8 cellular contexts compared by ENCODE assay signal in the genomic region with DNA sequence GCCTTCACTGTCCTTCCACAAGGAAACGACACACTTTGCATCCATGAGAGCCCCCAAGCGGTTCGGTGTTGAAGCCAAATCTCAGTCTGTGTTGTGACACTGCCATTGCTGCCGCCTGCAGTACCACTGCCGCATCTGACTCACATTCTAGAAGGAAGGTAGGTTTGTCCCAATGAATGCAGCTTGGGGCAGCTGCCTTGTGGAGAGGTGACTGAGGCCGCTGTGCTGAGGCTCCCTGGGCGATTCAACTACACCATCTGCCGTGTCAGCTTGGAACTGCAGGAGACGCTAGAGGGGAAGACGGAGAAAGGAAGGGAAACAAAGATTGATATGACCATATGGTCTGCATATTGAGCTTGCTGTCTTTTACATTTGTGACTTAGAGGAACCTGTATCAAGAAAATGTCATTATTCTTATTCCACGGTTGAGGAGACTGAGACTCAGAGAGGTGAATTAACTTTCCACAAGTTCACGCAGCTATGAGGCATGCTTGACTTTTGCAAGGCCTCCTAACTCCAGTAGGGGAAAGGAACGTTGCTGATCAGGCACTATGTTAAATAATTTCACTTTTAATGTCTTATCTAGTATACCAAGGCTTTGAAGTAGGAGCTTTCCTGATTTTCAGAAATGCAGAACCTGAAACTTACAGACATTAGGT. TPM values are rescaled to one million over a fixed set of nuclear protein-coding genes. Genes with fewer than 3 reads are reported as not detected.
A peak's percentile ranks its signal among the peaks of the same experiment; 100 is the strongest.
DNase-seq lines count a peak whose midpoint lies in the region; FAIRE-seq and TF ChIP-seq lines count a peak whose summit lies in the region.

No MANE protein-coding gene starts in this region.

- DNase-seq in GDM1 (lab: John Stamatoyannopoulos, UW) (peak; percentile 64), H54 (ENCODE audit: insufficient read length, low spot score) (peak; percentile 56), LNCaP clone FGC (ENCODE audit: low read depth) (peak; percentile 91), RCC 7860 (ENCODE audit: low spot score) (peak; percentile 87), fibroblast of peridontal ligament (ENCODE audit: extremely low read depth) (peak; percentile 73), occipital lobe (lab: John Stamatoyannopoulos, UW) (peak; percentile 68), thyroid gland (peak; percentile 71 to 78)
- peak; percentile 84 to 86 for DNase-seq in activated T-cell treated with anti-CD3 and anti-CD28 coated beads, Interleukin-2, amount 50 U/mL, for 48 hours

- no peak overlapping the region for H3K27ac ChIP-seq in thyroid gland

- peak; percentile 78 for FAIRE-seq in H54 (lab: Jason Lieb, UNC)
- FAIRE-seq in RCC 7860 (lab: Jason Lieb, UNC) = peak; percentile 79

- no peaks in the 10 kb centered on the region for H3K4me1 ChIP-seq in thyroid gland

- 17 to 18% methylated on average over 13 of the region's 13 CpGs for WGBS in thyroid gland, 2 donors

- no peaks in the 10 kb centered on the region for H3K9me3 ChIP-seq in thyroid gland

- TF ChIP-seq CTCF in LNCaP clone FGC (IDR thresholded peaks at IDR 0.05; ENCODE audit: control insufficient read depth, extremely low read depth, insufficient read depth) (peak; percentile 91), thyroid gland (IDR thresholded peaks at IDR 0.05) (peak; percentile 73 to 96 (median 82))

- H3K27me3 ChIP-seq in thyroid gland = no peaks in the 10 kb centered on the region

- H3K4me3 ChIP-seq in LNCaP clone FGC (ENCODE audit: low read depth, low read length) (no peak overlapping the region), thyroid gland (replicated peaks in 1 of 3) (no peak overlapping the region)

- no peak for TF ChIP-seq POLR2A in H54 (IDR thresholded peaks at IDR 0.05; ENCODE audit: low read depth, low read length)
- no peak for TF ChIP-seq POLR2A in thyroid gland (IDR thresholded peaks at IDR 0.05)

- no peaks in the 10 kb centered on the region for H3K36me3 ChIP-seq in thyroid gland

- intact Hi-C loops in thyroid gland (cut with DNase I) = no loop called here

RNA-seq across cellular contexts. Expression of a gene that starts 43.5 kb away (rescaled TPM):
- total RNA-seq in occipital lobe (52.6 TPM), thyroid gland (100 to 1,000 TPM; 122 to 198 (median 170) TPM)
